ENCODE assay signal across 20 cellular contexts in the genomic region with DNA sequence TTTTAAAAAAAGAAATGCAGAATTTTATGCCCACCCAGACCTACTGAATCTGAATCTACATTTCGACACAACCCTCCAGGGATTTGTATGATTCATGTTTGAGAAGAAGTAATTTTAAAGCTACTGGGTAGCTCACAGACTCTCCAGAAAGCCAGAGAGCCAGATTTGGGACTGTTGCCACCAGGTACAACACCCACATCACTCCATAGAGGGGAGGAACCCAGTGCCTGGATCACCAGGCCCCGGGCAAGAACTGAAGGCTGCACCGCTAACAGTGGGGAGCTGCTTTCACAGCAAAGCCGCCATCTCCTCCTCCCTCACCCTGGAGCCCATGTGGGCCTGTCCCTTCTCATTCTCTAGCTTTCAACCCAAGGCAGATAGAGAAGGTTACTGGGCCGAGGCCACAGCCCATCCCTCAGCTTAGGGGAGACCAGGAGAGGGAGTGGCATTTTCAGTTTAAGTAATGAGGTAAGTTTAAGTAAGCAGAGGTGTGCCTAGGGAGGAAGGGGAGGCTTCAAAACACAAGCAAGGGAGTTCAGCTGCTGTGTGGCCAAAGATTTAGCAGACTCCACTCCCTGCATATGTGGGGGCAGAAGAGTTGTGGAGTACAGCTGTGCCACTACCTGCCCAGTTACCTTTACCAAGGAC.
DNase-seq lines count a peak whose midpoint lies in the region; ATAC-seq and TF ChIP-seq lines count a peak whose summit lies in the region.
"Had no signal": no experiment of that assay in that cellular context is flagged by ENCODE, and none has a peak within 500 bp of the region (broad histone marks: within the 10 kb centered on the region; RNA-seq: fewer than 3 reads in every experiment).

No MANE protein-coding gene starts in this region.

- peak; percentile 37 for DNase-seq in MCF 10A (ENCODE audit: unreplicated experiment)
- DNase-seq in breast epithelium (ENCODE audit: low spot score in 2 of 2) = no peak
- no peak for DNase-seq in foreskin keratinocyte
- no peak for DNase-seq in PC-9
- DNase-seq in NCI-H2196 treated with DMSO at 0.1 percent for 48 hours (lab: John Stamatoyannopoulos, UW; ENCODE audit: unreplicated experiment) = no peak
- DNase-seq in NCI-H2107 (lab: John Stamatoyannopoulos, UW) = no peak
- DNase-seq: activated CD4-positive, alpha-beta T cell treated with anti-CD3 and anti-CD28 coated beads, Interleukin-2, amount 10 ng/mL, durations not matched to agents 24 days and 14 days; activated naive CD4-positive, alpha-beta T cell; C1 segment of cervical spinal cord; DMS53; GOT3; KBM-7; naive thymus-derived CD8-positive, alpha-beta T cell; NCI-H1105 treated with DMSO at 0.1 percent for 48 hours; NCI-H82; transverse colon had no signal

- H3K9me2 ChIP-seq in PC-9 (ENCODE audit: insufficient read depth) = no peaks in the 10 kb centered on the region

- H2AFZ ChIP-seq in OCI-LY3 (ENCODE audit: low read depth, low read length) (peak overlapping the region; percentile 25; the same call in 1 of the 2 replicates), PC-9 (no peak overlapping the region)

- H3K27ac ChIP-seq in breast epithelium (no peak overlapping the region), OCI-LY3 (ENCODE audit: low read length) (no peak overlapping the region), foreskin keratinocyte (no peak overlapping the region), PC-9 (no peak overlapping the region)
- H3K27ac ChIP-seq: prostate gland, transverse colon had no signal

- intact Hi-C loops in MCF 10A (cut with micrococcal nuclease) = no loop called here
- intact Hi-C loops in breast epithelium (cut with DNase I; ENCODE audit: low total_unique reads) = no loop called here
- intact Hi-C loops in PC-9 (cut with micrococcal nuclease; ENCODE audit: unreplicated experiment) = no loop called here

- H3K9me3 Mint-ChIP-seq in MCF 10A (ENCODE audit: unreplicated experiment) = no peaks in the 10 kb centered on the region
- H3K9me3 Mint-ChIP-seq: activated CD4-positive, alpha-beta T cell treated with anti-CD3 and anti-CD28 coated beads, Interleukin-2, amount 10 ng/mL, durations not matched to agents 24 days and 14 days; naive thymus-derived CD8-positive, alpha-beta T cell; stimulated activated effector memory CD8-positive, alpha-beta T cell treated with anti-CD3 and anti-CD28 coated beads, Interleukin-12 subunit alpha, Interleukin-12 subunit beta, amount 100 ng/mL, for 72 hours had no signal

- H3K4me1 ChIP-seq in breast epithelium = no peaks in the 10 kb centered on the region
- H3K4me1 ChIP-seq in OCI-LY3 (ENCODE audit: low read length) = peaks cover 19% of the 10 kb centered on the region
- H3K4me1 ChIP-seq in foreskin keratinocyte = no peaks in the 10 kb centered on the region
- H3K4me1 ChIP-seq in PC-9 (replicated peaks; ENCODE audit: insufficient read depth) = no peaks in the 10 kb centered on the region
- H3K4me1 ChIP-seq: prostate gland, transverse colon had no signal

- H3K36me3 ChIP-seq in breast epithelium = no peaks in the 10 kb centered on the region
- no peaks in the 10 kb centered on the region for H3K36me3 ChIP-seq in OCI-LY3 (replicated peaks; ENCODE audit: low read depth, low read length)
- H3K36me3 ChIP-seq in PC-9 (ENCODE audit: low read depth) = no peaks in the 10 kb centered on the region
- H3K36me3 ChIP-seq: prostate gland, transverse colon had no signal

- CTCF ChIA-PET in MCF 10A (lab: Yijun Ruan, JAX) (interaction anchor here (0.6 to 0.9 kb wide), 2 partner anchors 8 to 250 kb away, joined by 3 to 5 read pairs; no protein-coding TSS in a partner anchor), PC-9 (lab: Charles Lee) (no interaction called here)

- peak; percentile 16 for ATAC-seq in foreskin keratinocyte
- no peak for ATAC-seq in GM21576 (IDR thresholded peaks at IDR 0.05; ENCODE audit: unreplicated experiment)
- ATAC-seq: naive thymus-derived CD8-positive, alpha-beta T cell; stimulated activated effector memory CD8-positive, alpha-beta T cell treated with anti-CD3 and anti-CD28 coated beads, Interleukin-12 subunit alpha, Interleukin-12 subunit beta, amount 100 ng/mL, for 72 hours had no signal

- BruUV-seq in MCF 10A (replicated peaks; lab: Mats Ljungman, UMichigan) (no TSS peak), PC-9 (replicated peaks; lab: Mats Ljungman, UMichigan) (no TSS peak)

- H3K9me3 ChIP-seq in breast epithelium = no peaks in the 10 kb centered on the region
- no peaks in the 10 kb centered on the region for H3K9me3 ChIP-seq in OCI-LY3 (ENCODE audit: insufficient read depth, low read length)
- H3K9me3 ChIP-seq in PC-9 (ENCODE audit: insufficient read depth, low read depth) = no peaks in the 10 kb centered on the region
- H3K9me3 ChIP-seq: prostate gland, transverse colon had no signal

- H3K36me3 Mint-ChIP-seq in MCF 10A (ENCODE audit: insufficient read depth, unreplicated experiment) = no peaks in the 10 kb centered on the region
- H3K36me3 Mint-ChIP-seq: naive thymus-derived CD8-positive, alpha-beta T cell; stimulated activated effector memory CD8-positive, alpha-beta T cell treated with anti-CD3 and anti-CD28 coated beads, Interleukin-12 subunit alpha, Interleukin-12 subunit beta, amount 100 ng/mL, for 72 hours had no signal

- POLR2A ChIA-PET in MCF 10A (lab: Yijun Ruan, JAX) (interaction anchor here (0.7 kb wide), 1 partner anchor 8 kb away, joined by 3 read pairs; no protein-coding TSS in a partner anchor), PC-9 (lab: Charles Lee; ENCODE audit: unreplicated experiment) (interaction anchor here (0.6 to 0.7 kb wide), 2 partner anchors 594 to 815 kb away, joined by 3 read pairs; no protein-coding TSS in a partner anchor)

- no peak overlapping the region for H3K9ac ChIP-seq in OCI-LY3 (ENCODE audit: low read length)

- TF ChIP-seq CTCF in MCF 10A (IDR thresholded peaks at IDR 0.05; ENCODE audit: unreplicated experiment) (no peak), breast epithelium (IDR thresholded peaks at IDR 0.05) (no peak), OCI-LY3 (IDR thresholded peaks at IDR 0.05; ENCODE audit: low read depth, low read length) (no peak), foreskin keratinocyte (conservative IDR thresholded peaks at IDR 0.05) (no peak), PC-9 (conservative IDR thresholded peaks at IDR 0.05) (no peak)

- H4K20me1 ChIP-seq in OCI-LY3 (ENCODE audit: insufficient read depth, low read length) (no peaks in the 10 kb centered on the region), PC-9 (ENCODE audit: insufficient read depth) (no peaks in the 10 kb centered on the region)

- H3K27ac Mint-ChIP-seq in MCF 10A (ENCODE audit: low read depth, unreplicated experiment) = no peak overlapping the region
- H3K27ac Mint-ChIP-seq: activated CD4-positive, alpha-beta T cell treated with anti-CD3 and anti-CD28 coated beads, Interleukin-2, amount 10 ng/mL, durations not matched to agents 24 days and 14 days; naive thymus-derived CD8-positive, alpha-beta T cell; stimulated activated effector memory CD8-positive, alpha-beta T cell treated with anti-CD3 and anti-CD28 coated beads, Interleukin-12 subunit alpha, Interleukin-12 subunit beta, amount 100 ng/mL, for 72 hours had no signal

- no peak overlapping the region for H3K4me3 Mint-ChIP-seq in MCF 10A (ENCODE audit: unreplicated experiment)
- H3K4me3 Mint-ChIP-seq: activated CD4-positive, alpha-beta T cell treated with anti-CD3 and anti-CD28 coated beads, Interleukin-2, amount 10 ng/mL, durations not matched to agents 24 days and 14 days; naive thymus-derived CD8-positive, alpha-beta T cell; stimulated activated effector memory CD8-positive, alpha-beta T cell treated with anti-CD3 and anti-CD28 coated beads, Interleukin-12 subunit alpha, Interleukin-12 subunit beta, amount 100 ng/mL, for 72 hours had no signal

- no peaks in the 10 kb centered on the region for H3F3A ChIP-seq in PC-9 (ENCODE audit: insufficient read depth, low read depth)

- H3K27me3 ChIP-seq in breast epithelium (no peaks in the 10 kb centered on the region), OCI-LY3 (ENCODE audit: low read depth, low read length) (no peaks in the 10 kb centered on the region), foreskin keratinocyte (peaks cover 4% of the 10 kb centered on the region), PC-9 (ENCODE audit: insufficient read depth, low read depth) (no peaks in the 10 kb centered on the region)
- H3K27me3 ChIP-seq: transverse colon had no signal

- H3K4me3 ChIP-seq in breast epithelium (no peak overlapping the region), OCI-LY3 (ENCODE audit: low read length) (no peak overlapping the region), PC-9 (no peak overlapping the region)
- H3K4me3 ChIP-seq: prostate gland, transverse colon had no signal

- H3K4me1 Mint-ChIP-seq in MCF 10A (ENCODE audit: insufficient read depth, unreplicated experiment) = no peaks in the 10 kb centered on the region
- H3K4me1 Mint-ChIP-seq: activated CD4-positive, alpha-beta T cell treated with anti-CD3 and anti-CD28 coated beads, Interleukin-2, amount 10 ng/mL, durations not matched to agents 24 days and 14 days; stimulated activated effector memory CD8-positive, alpha-beta T cell treated with anti-CD3 and anti-CD28 coated beads, Interleukin-12 subunit alpha, Interleukin-12 subunit beta, amount 100 ng/mL, for 72 hours had no signal

- no peak for TF ChIP-seq POLR2A in breast epithelium (IDR thresholded peaks at IDR 0.05)

- H3K27me3 Mint-ChIP-seq in MCF 10A (ENCODE audit: insufficient read depth, unreplicated experiment) = no peaks in the 10 kb centered on the region

- no peaks in the 10 kb centered on the region for H3K79me2 ChIP-seq in OCI-LY3 (ENCODE audit: low read length)
- H3K79me2 ChIP-seq in PC-9 (ENCODE audit: low read depth) = no peaks in the 10 kb centered on the region

- H3K4me2 ChIP-seq in OCI-LY3 (ENCODE audit: low read length) (no peak overlapping the region), PC-9 (no peak overlapping the region)
